ENCODE assay signal across 7 cellular contexts in genomic region chr6:32177788-32178546, GRCh38. TPM values are rescaled to one million over a fixed set of nuclear protein-coding genes. Genes with fewer than 3 reads are reported as not detected.
DNase-seq lines count a peak whose midpoint lies in the region; ATAC-seq, FAIRE-seq and TF ChIP-seq lines count a peak whose summit lies in the region.

Gene RNF5, plus strand, starts transcription at chr6:32178405. Its CDS starts 107 bp downstream, at chr6:32178512.

- H3K27me3 ChIP-seq in body of pancreas (no peaks in the 10 kb centered on the region), sigmoid colon (no peaks in the 10 kb centered on the region)

- intact Hi-C loops in body of pancreas (cut with DNase I): no loop called here
- intact Hi-C loops in sigmoid colon (cut with DNase I): loop anchor here (5.0 to 10.0 kb wide), 2 partner anchors 353 to 511 kb away; partner anchors contain the start of genes CSNK2B, HSPA1B and LY6G5B

- peak; percentile 96 for FAIRE-seq in TTC549 (lab: Jason Lieb, UNC)

- H3K4me3 ChIP-seq in body of pancreas (peak within 1 kb of the TSS; percentile 24 to 52), sigmoid colon (peak within 1 kb of the TSS; percentile 85 to 97 (median 92))

- H3K4me1 ChIP-seq in body of pancreas (peaks cover 41% of the 10 kb centered on the region), sigmoid colon (peaks cover 0 to 71% (median 50%) of the 10 kb centered on the region in 4 donors)

- H3K9me3 ChIP-seq in body of pancreas (no peaks in the 10 kb centered on the region), sigmoid colon (no peaks in the 10 kb centered on the region)

- H3K36me3 ChIP-seq in body of pancreas (replicated peaks in 1 of 2; ENCODE audit: insufficient read depth in 1 of 2, low read depth in 2 of 2) (peaks cover 0 to 2% of the 10 kb centered on the region in 2 donors), sigmoid colon (peaks cover 8 to 35% (median 13%) of the 10 kb centered on the region in 4 donors)

- TF ChIP-seq POLR2A in body of pancreas (IDR thresholded peaks at IDR 0.05) (peak in 2 of 3 donors; percentile 49 to 53), sigmoid colon (IDR thresholded peaks at IDR 0.05) (peak in 1 of 2 donors; percentile 24)

- ATAC-seq in GM18517 (IDR thresholded peaks at IDR 0.05; ENCODE audit: unreplicated experiment): peak; percentile 86
- ATAC-seq in HG03060 (IDR thresholded peaks at IDR 0.05; ENCODE audit: low read depth, unreplicated experiment): peak; percentile 86
- peak; percentile 87 for ATAC-seq in body of pancreas

- TF ChIP-seq CTCF in body of pancreas (IDR thresholded peaks at IDR 0.05) (no peak), sigmoid colon (IDR thresholded peaks at IDR 0.05) (no peak)

- 0% methylated on average over 22 to 33 of the region's 33 CpGs for WGBS in body of pancreas, 2 donors
- WGBS in sigmoid colon, 2 donors: 1% methylated on average over 33 of the region's 33 CpGs

- DNase-seq in NCI-H2107 (lab: John Stamatoyannopoulos, UW): peak; percentile 89
- peak; percentile 97 to 99 (median 98) for DNase-seq in body of pancreas
- peak; percentile 100 for DNase-seq in iPS DF 19.7 (ENCODE audit: low read depth, low spot score)
- DNase-seq in sigmoid colon: peak; percentile 99

- H3K27ac ChIP-seq in body of pancreas (peak within 1 kb of the TSS; percentile 81 to 94 (median 85)), sigmoid colon (peak within 1 kb of the TSS; percentile 88 to 96 (median 94))

- peak in 1 of 4 donors; percentile 22 for TF ChIP-seq EP300 in sigmoid colon (IDR thresholded peaks at IDR 0.05)

RNA-seq across cellular contexts. Expression of gene RNF5, which starts in this region (rescaled TPM):
- 10 to 100 TPM; 34.0 to 62.0 TPM for total RNA-seq in body of pancreas
- 100 to 1,000 TPM in 2 of 4 donors, 10 to 100 TPM in 2; 61.5 to 118 (median 95.1) TPM for total RNA-seq in sigmoid colon
- polyA plus RNA-seq in sigmoid colon: 100 to 1,000 TPM in 2 of 3 donors, 10 to 100 TPM in 1; 95.2 to 220 (median 189) TPM

Comparison
In these comparisons a context has a peak if more than half of its experiments do, and no peak if none do; other contexts are left out.
1. Peak in every context shown above with its lines: DNase-seq, ATAC-seq, H3K4me3 ChIP-seq and H3K27ac ChIP-seq.